In the genomic region with DNA sequence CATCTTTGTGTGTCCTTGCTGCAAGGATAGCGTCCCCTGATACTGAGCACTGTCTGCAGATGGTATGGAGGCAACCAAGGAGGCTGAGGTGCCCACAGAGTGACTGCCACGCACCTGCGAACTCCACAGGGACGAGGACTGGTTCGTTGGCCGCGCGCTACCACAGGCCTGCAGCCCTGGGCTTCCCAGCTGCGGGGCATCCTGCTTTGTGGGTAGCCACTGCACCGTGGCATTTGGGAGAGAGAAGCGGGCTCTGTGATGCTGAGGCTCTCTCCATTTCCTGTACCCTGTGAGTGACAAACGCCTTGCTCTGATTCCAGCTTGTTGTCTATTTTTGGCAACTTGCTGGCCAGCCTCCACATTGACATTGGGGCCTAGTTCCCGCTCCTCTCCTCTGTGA, we compare ENCODE assay signal across 14 cellular contexts.
DNase-seq lines count a peak whose midpoint lies in the region; ATAC-seq and TF ChIP-seq lines count a peak whose summit lies in the region.
"Had no signal": no experiment of that assay in that cellular context is flagged by ENCODE, and none has a peak within 500 bp of the region (broad histone marks: within the 10 kb centered on the region; RNA-seq: fewer than 3 reads in every experiment).

No MANE protein-coding gene starts in this region.

- peak overlapping the region; percentile 72 to 89 (median 78) for H3K4me3 Mint-ChIP-seq in immature natural killer cell
- peak overlapping the region; percentile 31 for H3K4me3 Mint-ChIP-seq in natural killer cell treated with Interleukin-12 subunit alpha and Interleukin-12 subunit beta and Interleukin-15 and Interleukin-18, amount 100 ng/mL, for 72 hours

- peaks cover 0 to 2% (median 0%) of the 10 kb centered on the region in 6 donors for H3K9me3 Mint-ChIP-seq in immature natural killer cell
- no peaks in the 10 kb centered on the region for H3K9me3 Mint-ChIP-seq in natural killer cell treated with Interleukin-12 subunit alpha and Interleukin-12 subunit beta and Interleukin-15 and Interleukin-18, amount 100 ng/mL, for 72 hours

- H3K27ac ChIP-seq in BLaER1 (no peak overlapping the region), hepatocyte (no peak overlapping the region)
- H3K27ac ChIP-seq: 22Rv1, A549, HL-60 had no signal

- no peaks in the 10 kb centered on the region for H4K20me1 ChIP-seq in BLaER1
- H4K20me1 ChIP-seq in hepatocyte (ENCODE audit: insufficient read depth, poor library complexity, severe bottlenecking), result no peaks in the 10 kb centered on the region

- peaks cover 78 to 81% of the 10 kb centered on the region in 2 donors for H3K4me1 Mint-ChIP-seq in immature natural killer cell
- H3K4me1 Mint-ChIP-seq in natural killer cell treated with Interleukin-12 subunit alpha and Interleukin-12 subunit beta and Interleukin-15 and Interleukin-18, amount 100 ng/mL, for 72 hours (ENCODE audit: low read depth in 2 of 2), result peaks cover 42 to 61% of the 10 kb centered on the region in 2 donors

- H3K4me3 ChIP-seq in BLaER1, result no peak overlapping the region
- no peak overlapping the region for H3K4me3 ChIP-seq in Jurkat, Clone E6-1 (ENCODE audit: low read length)
- H3K4me3 ChIP-seq in hepatocyte, result no peak overlapping the region
- H3K4me3 ChIP-seq: A549, K562 had no signal

- TF ChIP-seq CTCF in hepatocyte (IDR thresholded peaks at IDR 0.05; ENCODE audit: poor library complexity), result no peak

- H3K27me3 Mint-ChIP-seq in immature natural killer cell (ENCODE audit: low read depth in 3 of 3), result peaks cover 0 to 7% (median 0%) of the 10 kb centered on the region in 3 donors
- no peaks in the 10 kb centered on the region for H3K27me3 Mint-ChIP-seq in natural killer cell treated with Interleukin-12 subunit alpha and Interleukin-12 subunit beta and Interleukin-15 and Interleukin-18, amount 100 ng/mL, for 72 hours

- H3K9ac ChIP-seq in BLaER1, result no peak overlapping the region

- no peaks in the 10 kb centered on the region for H3K9me2 ChIP-seq in hepatocyte (replicated peaks; ENCODE audit: insufficient read depth)

- H3K27me3 ChIP-seq in BLaER1 (no peaks in the 10 kb centered on the region), hepatocyte (no peaks in the 10 kb centered on the region)

- H2AFZ ChIP-seq in hepatocyte, result no peak overlapping the region

- no peaks in the 10 kb centered on the region for H3K9me3 ChIP-seq in BLaER1
- H3K9me3 ChIP-seq in hepatocyte (ENCODE audit: low read depth), result no peaks in the 10 kb centered on the region
- H3K9me3 ChIP-seq: A549, Caco-2 had no signal

- 88% methylated on average over 13 of the region's 13 CpGs for WGBS in hepatocyte (ENCODE audit: low lambda C conversion rate, missing lambda C conversion rate)

- peak; percentile 32 for DNase-seq in Jurkat, Clone E6-1 (ENCODE audit: low read depth, low spot score)
- DNase-seq in immature natural killer cell (no peak), hepatocyte (ENCODE audit: low spot score) (no peak), occipital lobe (lab: John Stamatoyannopoulos, UW) (no peak), GOT3 (lab: John Stamatoyannopoulos, UW) (no peak)
- peak; percentile 40 for DNase-seq in natural killer cell treated with Interleukin-12 subunit alpha and Interleukin-12 subunit beta and Interleukin-15 and Interleukin-18, amount 100 ng/mL, for 72 hours (ENCODE audit: low spot score)
- DNase-seq: AML-193, Caco-2, HCEC 1CT had no signal

- peaks cover 45% of the 10 kb centered on the region for H3K4me1 ChIP-seq in BLaER1
- H3K4me1 ChIP-seq in hepatocyte (ENCODE audit: insufficient read depth), result no peaks in the 10 kb centered on the region
- H3K4me1 ChIP-seq: A549, Caco-2 had no signal

- H3K4me2 ChIP-seq in BLaER1, result peak overlapping the region; percentile 77
- H3K4me2 ChIP-seq in hepatocyte, result no peak overlapping the region
- H3K4me2 ChIP-seq: A549 had no signal

- no peaks in the 10 kb centered on the region for H3K36me3 ChIP-seq in BLaER1
- H3K36me3 ChIP-seq in hepatocyte (replicated peaks; ENCODE audit: insufficient read depth, low read depth), result no peaks in the 10 kb centered on the region

- no peaks in the 10 kb centered on the region for H3K79me2 ChIP-seq in hepatocyte

- H3K36me3 Mint-ChIP-seq in immature natural killer cell, result peaks cover 0 to 7% (median 0%) of the 10 kb centered on the region in 3 donors
- no peaks in the 10 kb centered on the region for H3K36me3 Mint-ChIP-seq in natural killer cell treated with Interleukin-12 subunit alpha and Interleukin-12 subunit beta and Interleukin-15 and Interleukin-18, amount 100 ng/mL, for 72 hours

- ATAC-seq in natural killer cell treated with Interleukin-12 subunit alpha and Interleukin-12 subunit beta and Interleukin-15 and Interleukin-18, amount 100 ng/mL, for 72 hours, result peak in 1 of 2 donors; percentile 32
- ATAC-seq: A549, K562 had no signal

- H3K27ac Mint-ChIP-seq in immature natural killer cell, result peak overlapping the region; percentile 97 to 100 (median 98)
- H3K27ac Mint-ChIP-seq in natural killer cell treated with Interleukin-12 subunit alpha and Interleukin-12 subunit beta and Interleukin-15 and Interleukin-18, amount 100 ng/mL, for 72 hours, result peak overlapping the region; percentile 46 to 80

Comparison
In these comparisons a context has a peak if more than half of its experiments do, and no peak if none do; other contexts are left out.
1. DNase-seq: peak in Jurkat, Clone E6-1 (single experiment) and natural killer cell treated with Interleukin-12 subunit alpha and Interleukin-12 subunit beta and Interleukin-15 and Interleukin-18, amount 100 ng/mL, for 72 hours (single experiment); none in immature natural killer cell (0 of 3), hepatocyte (single experiment), occipital lobe (single experiment) and GOT3 (single experiment).